ENCODE assay signal across 13 cellular contexts in genomic region chr2:62596061-62596658, GRCh38.
DNase-seq lines count a peak whose midpoint lies in the region; ATAC-seq and TF ChIP-seq lines count a peak whose summit lies in the region.
"Had no signal": no experiment of that assay in that cellular context is flagged by ENCODE, and none has a peak within 500 bp of the region (broad histone marks: within the 10 kb centered on the region; RNA-seq: fewer than 3 reads in every experiment).

No MANE protein-coding gene starts in this region.

- CTCF ChIA-PET in PC-3 (lab: Charles Lee): no interaction called here

- no peaks in the 10 kb centered on the region for H3K9me3 ChIP-seq in PC-3 (ENCODE audit: low read length)

- H3K4me3 ChIP-seq in PC-3 (ENCODE audit: low read length) (no peak overlapping the region), epithelial cell of proximal tubule (ENCODE audit: low read depth, low read length) (no peak overlapping the region)
- H3K4me3 ChIP-seq: dorsolateral prefrontal cortex had no signal

- peak; percentile 86 for DNase-seq in EH (ENCODE audit: low read depth)
- peak; percentile 59 for DNase-seq in PC-3
- peak; percentile 47 for DNase-seq in epithelial cell of proximal tubule (ENCODE audit: low read depth)
- DNase-seq in omental fat pad (ENCODE audit: low spot score): peak; percentile 51
- DNase-seq in NOMO-1 treated with dmso at 0.1 percent for 144 hours (lab: John Stamatoyannopoulos, UW; ENCODE audit: unreplicated experiment): no peak
- DNase-seq in activated CD4-positive, alpha-beta T cell treated with anti-CD3 and anti-CD28 coated beads for 4 hours: no peak
- DNase-seq in OCI-M1 (lab: John Stamatoyannopoulos, UW): no peak
- DNase-seq: activated CD8-positive, alpha-beta T cell treated with anti-CD3 and anti-CD28 coated beads for 36 hours; activated naive CD4-positive, alpha-beta T cell treated with Interleukin-2 at 50 U/mL for 16 hours; dorsolateral prefrontal cortex; T-helper 1 cell had no signal

- H3F3A ChIP-seq in PC-3 (ENCODE audit: low read length, unreplicated experiment): no peaks in the 10 kb centered on the region

- H4K20me1 ChIP-seq in PC-3 (ENCODE audit: low read length): no peaks in the 10 kb centered on the region

- intact Hi-C loops in PC-3 (cut with micrococcal nuclease): no loop called here

- POLR2A ChIA-PET in PC-3 (lab: Charles Lee; ENCODE audit: unreplicated experiment): interaction anchor here (0.7 kb wide), 1 partner anchor 18 kb away, joined by 3 read pairs; no protein-coding TSS in a partner anchor

- peak; percentile 71 for ATAC-seq in PC-3
- peak; percentile 71 for ATAC-seq in omental fat pad (ENCODE audit: low FRiP score)
- ATAC-seq in GM21619 (IDR thresholded peaks at IDR 0.05; ENCODE audit: unreplicated experiment): no peak
- ATAC-seq: activated CD8-positive, alpha-beta T cell treated with anti-CD3 and anti-CD28 coated beads for 36 hours had no signal

- H2AFZ ChIP-seq in PC-3 (ENCODE audit: low read length): no peak overlapping the region

- no peaks in the 10 kb centered on the region for H3K27me3 ChIP-seq in PC-3 (ENCODE audit: low read length)
- H3K27me3 ChIP-seq: dorsolateral prefrontal cortex had no signal

- H3K9ac ChIP-seq in PC-3 (ENCODE audit: low read length): no peak overlapping the region

- BruUV-seq in PC-3 (replicated peaks; lab: Mats Ljungman, UMichigan): no TSS peak

- no peaks in the 10 kb centered on the region for H3K36me3 ChIP-seq in PC-3 (ENCODE audit: low read depth, low read length)

- TF ChIP-seq CTCF in PC-3 (conservative IDR thresholded peaks at IDR 0.05; ENCODE audit: low read depth, low read length) (no peak), epithelial cell of proximal tubule (conservative IDR thresholded peaks at IDR 0.05; ENCODE audit: low read depth, low read length) (no peak), omental fat pad (IDR thresholded peaks at IDR 0.05) (no peak)

- no peaks in the 10 kb centered on the region for H3K79me2 ChIP-seq in PC-3 (ENCODE audit: low read length)

- no peak overlapping the region for H3K4me2 ChIP-seq in PC-3 (ENCODE audit: low read length)

- H3K4me1 ChIP-seq in PC-3 (ENCODE audit: insufficient read depth, low read length): peaks cover 10% of the 10 kb centered on the region

- H3K9me2 ChIP-seq in PC-3 (replicated peaks; ENCODE audit: low read length): no peaks in the 10 kb centered on the region

- no peak overlapping the region for H3K27ac ChIP-seq in PC-3 (ENCODE audit: low read length)
- H3K27ac ChIP-seq: dorsolateral prefrontal cortex, HL-60 had no signal

Comparison
In these comparisons a context has a peak if more than half of its experiments do, and no peak if none do; other contexts are left out.
1. DNase-seq: peak in EH (single experiment), PC-3 (single experiment), epithelial cell of proximal tubule (single experiment) and omental fat pad (single experiment); none in NOMO-1 treated with dmso at 0.1 percent for 144 hours (single experiment), activated CD4-positive, alpha-beta T cell treated with anti-CD3 and anti-CD28 coated beads for 4 hours (0 of 2) and OCI-M1 (single experiment).